In the genomic region with DNA sequence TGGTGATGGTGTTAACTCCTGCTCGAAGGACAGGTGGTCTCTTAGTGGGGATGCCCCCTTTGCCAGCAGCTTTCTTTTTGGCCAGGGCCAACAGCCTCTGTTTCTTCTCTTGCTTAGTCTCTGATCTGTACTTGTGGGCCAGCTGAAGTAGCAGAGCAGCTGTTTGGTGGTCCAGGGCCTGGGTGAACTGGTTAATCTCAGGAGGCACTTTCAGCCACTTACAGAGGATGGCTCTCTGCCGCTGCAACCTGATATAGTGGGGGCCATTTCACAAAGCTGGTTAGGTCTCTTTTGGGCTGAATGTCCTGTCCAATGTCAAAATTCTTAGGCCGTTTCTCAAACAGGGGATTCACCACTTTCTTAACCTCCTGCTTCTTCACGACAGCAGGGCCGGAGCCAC, we compare ENCODE assay signal across 29 cellular contexts.
"Had no signal": no experiment of that assay in that cellular context is flagged by ENCODE, and none has a peak within 500 bp of the region (broad histone marks: within the 10 kb centered on the region; RNA-seq: fewer than 3 reads in every experiment).

No MANE protein-coding gene starts in this region.

- H3K27ac ChIP-seq: neutrophil, ovary, parathyroid adenoma, psoas muscle, skin epidermis, spleen, suprapubic skin, testis, tibial artery, transverse colon, upper lobe of right lung, uterus had no signal

- H3K9ac ChIP-seq: parathyroid adenoma had no signal

- DNase-seq: naive thymus-derived CD8-positive, alpha-beta T cell; nephron progenitor cell; nucleus accumbens; ovary; posterior cingulate gyrus; psoas muscle; right cardiac atrium; spleen; stimulated activated CD4-positive, alpha-beta T cell treated with anti-CD3 and anti-CD28 coated beads, Interleukin-12 subunit alpha, Interleukin-12 subunit beta, amount 100 ng/mL, for 4 hours; stimulated activated CD4-positive, alpha-beta T cell treated with anti-CD3 and anti-CD28 coated beads, Interleukin-1b, Interleukin-23, amount 100 ng/mL, for 48 hours; stimulated activated CD4-positive, alpha-beta T cell treated with anti-CD3 and anti-CD28 coated beads, Interleukin-4, amount 100 ng/mL, for 1 hour; stimulated activated CD4-positive, alpha-beta T cell treated with anti-CD3 and anti-CD28 coated beads, Interleukin-4, amount 100 ng/mL, for 4 hours; stimulated activated CD8-positive, alpha-beta memory T cell treated with anti-CD3 and anti-CD28 coated beads, Interleukin-4, amount 100 ng/mL, for 48 hours; stimulated activated naive CD4-positive, alpha-beta T cell; stimulated activated naive CD8-positive, alpha-beta T cell treated with anti-CD3 and anti-CD28 coated beads, Interleukin-15, amount 100 ng/mL, for 72 hours; stimulated activated naive CD8-positive, alpha-beta T cell treated with anti-CD3 and anti-CD28 coated beads, Interleukin-15, Interleukin-2, amounts not matched to agents 100 U/mL and 50 U/mL, for 24 hours; testis; tibial artery; transverse colon; upper lobe of right lung; uterus had no signal

- H2AFZ ChIP-seq: parathyroid adenoma had no signal

- H3K4me2 ChIP-seq: smooth muscle cell had no signal

- H3K27me3 ChIP-seq: neutrophil, ovary, suprapubic skin, testis, tibial artery, transverse colon, upper lobe of right lung, uterus had no signal

- ATAC-seq: naive thymus-derived CD8-positive, alpha-beta T cell; natural killer cell treated with Interleukin-12 subunit alpha and Interleukin-12 subunit beta and Interleukin-15 and Interleukin-18, amount 100 ng/mL, for 72 hours; psoas muscle; right cardiac atrium; sciatic nerve; stimulated activated memory B cell treated with anti-CD40 and anti-IgM and Interleukin-4, amounts not matched to agents 10 μg/mL and 1 μg/mL and 100 μg/mL, for 72 hours; stimulated activated naive CD8-positive, alpha-beta T cell treated with anti-CD3 and anti-CD28 coated beads, Interleukin-15, amount 100 ng/mL, for 72 hours; stimulated activated naive CD8-positive, alpha-beta T cell treated with anti-CD3 and anti-CD28 coated beads, Interleukin-15, Interleukin-2, amounts not matched to agents 100 U/mL and 50 U/mL, for 24 hours; upper lobe of right lung had no signal

- H3K4me3 ChIP-seq: ovary, psoas muscle, skin epidermis, smooth muscle cell, spleen, suprapubic skin, testis, tibial artery, transverse colon, upper lobe of right lung, uterus had no signal

- H3K9me3 ChIP-seq: neutrophil, ovary, psoas muscle, spleen, suprapubic skin, testis, tibial artery, transverse colon, upper lobe of right lung, uterus had no signal

- H3K79me2 ChIP-seq: parathyroid adenoma had no signal

- H3K36me3 ChIP-seq: neutrophil, ovary, spleen, suprapubic skin, tibial artery, transverse colon, upper lobe of right lung, uterus had no signal

- H3K4me1 ChIP-seq: parathyroid adenoma, spleen, suprapubic skin, testis, tibial artery, upper lobe of right lung, uterus had no signal
